6 cellular contexts compared by ENCODE assay signal in the genomic region with DNA sequence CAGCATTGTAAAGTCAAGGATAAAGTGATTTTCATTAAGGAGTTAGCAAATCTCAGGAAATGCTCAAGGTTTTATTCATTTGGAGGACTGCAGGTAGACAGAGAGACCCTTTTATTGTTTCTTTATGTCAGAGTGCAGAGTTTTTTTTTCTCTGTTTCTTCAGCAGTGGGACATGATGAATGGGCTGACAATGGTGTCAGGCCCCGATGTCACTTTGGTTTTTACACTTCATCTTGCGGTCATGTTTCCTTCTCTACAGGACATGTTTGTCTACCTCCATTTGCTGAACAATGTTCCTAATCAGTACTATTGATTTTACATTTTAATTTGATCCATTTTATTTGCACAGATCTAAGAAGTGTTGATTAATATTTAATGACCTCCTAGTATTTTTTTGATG. TPM values are rescaled to one million over a fixed set of nuclear protein-coding genes. Genes with fewer than 3 reads are reported as not detected.
"Had no signal": no experiment of that assay in that cellular context is flagged by ENCODE, and none has a peak within 500 bp of the region (broad histone marks: within the 10 kb centered on the region; RNA-seq: fewer than 3 reads in every experiment).

No MANE protein-coding gene starts in this region.

RNA-seq across cellular contexts. Expression of gene PPIAL4A, which starts 31.4 kb away (rescaled TPM):
- total RNA-seq: HepG2, HT-29, HT1080, IMR-90, K562 had no signal
- polyA plus RNA-seq: HepG2, IgD-negative memory B cell, IMR-90, K562 had no signal
